Comparison of ENCODE assay signal across 8 cellular contexts in the genomic region with DNA sequence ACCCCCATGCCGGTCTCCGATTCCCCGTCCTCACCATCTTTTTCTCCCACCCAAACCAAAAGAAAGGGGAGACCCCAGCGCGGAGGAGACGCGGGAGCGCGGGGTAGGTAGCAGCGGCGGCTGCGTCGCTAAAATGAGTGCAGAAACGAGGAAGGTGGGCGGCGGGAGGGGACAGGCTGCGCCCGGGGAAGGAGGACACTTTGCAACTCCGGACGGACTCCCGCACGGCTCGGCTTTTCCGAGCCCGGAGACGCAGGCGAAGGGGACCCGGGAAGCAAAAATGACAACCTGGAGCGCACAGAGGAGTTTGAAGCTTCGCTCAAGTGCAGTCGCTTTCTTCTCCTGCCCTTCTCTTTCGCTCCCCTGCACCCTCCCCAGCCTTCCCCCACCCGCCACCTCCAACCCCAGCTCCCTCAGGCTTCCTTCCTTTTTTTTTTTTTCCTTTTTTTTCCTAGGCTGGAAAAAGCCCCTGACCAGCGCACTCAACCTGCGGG. TPM values are rescaled to one million over a fixed set of nuclear protein-coding genes. Genes with fewer than 3 reads are reported as not detected.
DNase-seq lines count a peak whose midpoint lies in the region; ATAC-seq and TF ChIP-seq lines count a peak whose summit lies in the region.

No MANE protein-coding gene starts in this region.

- peaks cover 99% of the 10 kb centered on the region for H3K27me3 Mint-ChIP-seq in brain

- H3K4me1 Mint-ChIP-seq in brain: peaks cover 36% of the 10 kb centered on the region

- TF ChIP-seq POLR2A in Raji (IDR thresholded peaks at IDR 0.05; ENCODE audit: insufficient read depth, low read depth, low read length): 0 out of 2 replicates have a peak, but pooled peaks have one; percentile 34

- no peak for ATAC-seq in GM21381 (IDR thresholded peaks at IDR 0.05; ENCODE audit: unreplicated experiment)
- no peak for ATAC-seq in GM21390 (IDR thresholded peaks at IDR 0.05; ENCODE audit: unreplicated experiment)

- H3K4me3 Mint-ChIP-seq in brain: peak overlapping the region; percentile 94 to 97 (median 96)

- peaks cover 0 to 5% (median 0%) of the 10 kb centered on the region in 5 experiments for H3K9me3 Mint-ChIP-seq in brain

- H3K36me3 Mint-ChIP-seq in brain: peaks cover 3% of the 10 kb centered on the region

- TF ChIP-seq CTCF in GM12875 (IDR thresholded peaks at IDR 0.05; ENCODE audit: borderline replicate concordance, insufficient read depth, low read depth, low read length): no peak
- no peak for TF ChIP-seq CTCF in brain (conservative IDR thresholded peaks at IDR 0.05)

- H3K27ac Mint-ChIP-seq in brain: peak overlapping the region; percentile 80 to 95 (median 90)

- DNase-seq in kidney tubule cell (ENCODE audit: low spot score) (peak; percentile 27), NCI-H446 (lab: John Stamatoyannopoulos, UW) (no peak)
- DNase-seq in stimulated activated CD4-positive, alpha-beta T cell treated with anti-CD3 and anti-CD28 coated beads, Interleukin-4, amount 100 ng/mL, for 4 hours: peak; percentile 33 to 35

- H3K4me3 ChIP-seq in GM12875 (ENCODE audit: low read depth, low read length): peak overlapping the region; percentile 81

RNA-seq across cellular contexts. Expression of a gene that starts 0.5 kb away (rescaled TPM):
- polyA plus RNA-seq in brain (ENCODE audit: insufficient read depth, low read depth, low replicate concordance): 2.3 TPM

Comparison
In these comparisons a context has a peak if more than half of its experiments do, and no peak if none do; other contexts are left out.
1. DNase-seq: peak in kidney tubule cell (single experiment) and stimulated activated CD4-positive, alpha-beta T cell treated with anti-CD3 and anti-CD28 coated beads, Interleukin-4, amount 100 ng/mL, for 4 hours (2 of 2); none in NCI-H446 (0 of 2).